Comparison of ENCODE assay signal across 9 cellular contexts in the genomic region with DNA sequence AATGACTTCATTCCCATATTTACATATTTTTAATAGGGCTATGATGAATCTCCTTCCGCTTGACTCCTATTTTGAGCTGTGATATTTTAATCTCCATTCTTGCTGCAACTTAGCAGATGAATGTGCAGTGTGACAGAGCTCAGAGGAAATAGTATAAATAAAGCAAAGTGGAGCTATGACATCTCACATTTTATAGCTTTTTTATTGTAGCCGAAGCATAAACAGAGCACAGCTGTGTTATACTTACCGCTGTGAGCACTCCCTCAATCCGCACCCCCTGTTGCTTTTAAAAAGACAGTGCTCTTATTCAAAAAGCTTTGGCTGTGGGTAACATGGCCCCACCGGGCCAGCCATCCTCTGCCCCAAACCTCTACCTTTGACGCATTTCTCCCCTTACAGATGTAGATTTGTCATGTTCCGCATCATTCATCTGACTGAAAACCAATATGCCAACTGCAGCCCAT.
DNase-seq lines count a peak whose midpoint lies in the region; ATAC-seq, FAIRE-seq and TF ChIP-seq lines count a peak whose summit lies in the region.
"Had no signal": no experiment of that assay in that cellular context is flagged by ENCODE, and none has a peak within 500 bp of the region (broad histone marks: within the 10 kb centered on the region; RNA-seq: fewer than 3 reads in every experiment).

No MANE protein-coding gene starts in this region.

- H3K27ac ChIP-seq in RWPE1, result no peak overlapping the region

- DNase-seq in GM12891 (ENCODE audit: insufficient read length, low spot score), result no peak
- DNase-seq in HCEC 1CT, result peak; percentile 98
- peak; percentile 35 for DNase-seq in MV-4-11 (lab: John Stamatoyannopoulos, UW)
- DNase-seq in hepatic stellate cell (ENCODE audit: low spot score), result peak; percentile 37
- no peak for DNase-seq in RWPE1 (ENCODE audit: low spot score)
- DNase-seq in amniotic stem cell (lab: John Stamatoyannopoulos, UW), result no peak
- DNase-seq in NCI-H1105 treated with DMSO at 0.1 percent for 48 hours (lab: John Stamatoyannopoulos, UW), result no peak
- no peak for DNase-seq in stimulated activated naive CD8-positive, alpha-beta T cell treated with anti-CD3 and anti-CD28 coated beads, Interleukin-15, Interleukin-2, amounts not matched to agents 100 U/mL and 50 U/mL, for 24 hours

- CTCF ChIA-PET in RWPE1 (lab: Yijun Ruan, JAX), result no interaction called here

- TF ChIP-seq CTCF in RWPE1 (conservative IDR thresholded peaks at IDR 0.05; ENCODE audit: low read depth), result no peak

- POLR2A ChIA-PET in RWPE1 (lab: Yijun Ruan, JAX; ENCODE audit: low non-redundant PET), result no interaction called here

- no peak for TF ChIP-seq POLR2A in GM12891 (IDR thresholded peaks at IDR 0.05; ENCODE audit: low read depth, low read length)

- peak; percentile 75 for FAIRE-seq in GM12891 (lab: Jason Lieb, UNC)
- FAIRE-seq: K562 had no signal

- ATAC-seq in stimulated activated naive CD8-positive, alpha-beta T cell treated with anti-CD3 and anti-CD28 coated beads, Interleukin-15, Interleukin-2, amounts not matched to agents 100 U/mL and 50 U/mL, for 24 hours, result no peak
- ATAC-seq: K562 had no signal

TF ChIP-seq in GM12891, 5 proteins besides CTCF, POLR2A, EP300 and RAD21:
- TF ChIP-seq TAF1 (IDR thresholded peaks at IDR 0.05; ENCODE audit: low read depth, low read length), result no peak
- TF ChIP-seq POLR2AphosphoS5 (IDR thresholded peaks at IDR 0.05; ENCODE audit: low read depth, low read length), result no peak
- TF ChIP-seq PAX5 (IDR thresholded peaks at IDR 0.05; ENCODE audit: insufficient read depth, low read length, severe bottlenecking), result no peak
- TF ChIP-seq SPI1 (IDR thresholded peaks at IDR 0.05; ENCODE audit: low read depth, low read length), result no peak
- no peak for TF ChIP-seq POU2F2 (IDR thresholded peaks at IDR 0.05; ENCODE audit: low read depth, low read length)

Comparison
In these comparisons a context has a peak if more than half of its experiments do, and no peak if none do; other contexts are left out.
1. DNase-seq: peak in HCEC 1CT (single experiment), MV-4-11 (single experiment) and hepatic stellate cell (single experiment); none in GM12891 (single experiment), RWPE1 (single experiment), amniotic stem cell (single experiment), NCI-H1105 treated with DMSO at 0.1 percent for 48 hours (single experiment) and stimulated activated naive CD8-positive, alpha-beta T cell treated with anti-CD3 and anti-CD28 coated beads, Interleukin-15, Interleukin-2, amounts not matched to agents 100 U/mL and 50 U/mL, for 24 hours (single experiment).